In genomic region chr1:229378035-229378434, GRCh38 we compare ENCODE assay signal across 2 cellular contexts. TPM values are rescaled to one million over a fixed set of nuclear protein-coding genes. Genes with fewer than 3 reads are reported as not detected.
"Had no signal": no experiment of that assay in that cellular context is flagged by ENCODE, and none has a peak within 500 bp of the region (broad histone marks: within the 10 kb centered on the region; RNA-seq: fewer than 3 reads in every experiment).

No MANE protein-coding gene starts in this region.

RNA-seq across cellular contexts. Expression of gene ACTA1, which starts 55.9 kb away (rescaled TPM):
- total RNA-seq: G401, GM12878 had no signal
